Comparison of ENCODE assay signal across 2 cellular contexts in genomic region chr11:41848349-41848748, GRCh38.
TF ChIP-seq lines count a peak whose summit lies in the region.

No MANE protein-coding gene starts in this region.

TF ChIP-seq in SK-N-SH, 30 proteins besides CTCF, POLR2A, EP300 and RAD21 (continued from another document and continues in another):
- peak; percentile 35; the same call in 1 of the 2 replicates for TF ChIP-seq TCF12 (IDR thresholded peaks at IDR 0.05)
- no peak for TF ChIP-seq SIN3A (IDR thresholded peaks at IDR 0.05; ENCODE audit: borderline replicate concordance, low read depth, low read length)
- TF ChIP-seq REST (IDR thresholded peaks at IDR 0.05; ENCODE audit: low read depth, low read length): no peak
- TF ChIP-seq YY1 (IDR thresholded peaks at IDR 0.05; ENCODE audit: low read depth): no peak
- no peak for TF ChIP-seq USF2 (IDR thresholded peaks at IDR 0.05; ENCODE audit: borderline replicate concordance, low read depth, low read length)
- TF ChIP-seq RCOR1 (IDR thresholded peaks at IDR 0.05; ENCODE audit: low read length): peak; percentile 64
- TF ChIP-seq JUND (IDR thresholded peaks at IDR 0.05): no peak
- TF ChIP-seq USF1 (IDR thresholded peaks at IDR 0.05; ENCODE audit: borderline replicate concordance, low read depth): no peak
- TF ChIP-seq ELF1 (IDR thresholded peaks at IDR 0.05): no peak
- peak; percentile 49 for TF ChIP-seq CHD2 (IDR thresholded peaks at IDR 0.05; ENCODE audit: low read length, partially characterized antibody)
- no peak for TF ChIP-seq RXRA (IDR thresholded peaks at IDR 0.05; ENCODE audit: borderline replicate concordance, low read depth)
- TF ChIP-seq GABPA (IDR thresholded peaks at IDR 0.05; ENCODE audit: low read depth): no peak
- no peak for TF ChIP-seq ZBTB33 (IDR thresholded peaks at IDR 0.05; ENCODE audit: borderline replicate concordance, low read depth)
- TF ChIP-seq TAF1 (IDR thresholded peaks at IDR 0.05; ENCODE audit: borderline replicate concordance, low read depth, low read length): no peak
- TF ChIP-seq MAX (IDR thresholded peaks at IDR 0.05; ENCODE audit: low read depth): no peak
- TF ChIP-seq TEAD4 (IDR thresholded peaks at IDR 0.05; ENCODE audit: borderline replicate concordance, insufficient read depth): no peak
- TF ChIP-seq NRF1 (IDR thresholded peaks at IDR 0.05; ENCODE audit: low read depth, low read length): no peak
- TF ChIP-seq MEF2A (IDR thresholded peaks at IDR 0.05; ENCODE audit: borderline replicate concordance, low read depth): no peak
- no peak for TF ChIP-seq RFX5 (IDR thresholded peaks at IDR 0.05; ENCODE audit: low read length)
- TF ChIP-seq MXI1 (IDR thresholded peaks at IDR 0.05; ENCODE audit: low read depth, low read length): no peak
- TF ChIP-seq SMC3 (IDR thresholded peaks at IDR 0.05; ENCODE audit: low read depth, low read length): no peak
- TF ChIP-seq FOXJ3 (CRISPR knock-in tag; IDR thresholded peaks at IDR 0.05): peak; percentile 73; the same call in 1 of the 2 replicates
- TF ChIP-seq FOSL2 (IDR thresholded peaks at IDR 0.05; ENCODE audit: borderline replicate concordance, low read depth): no peak
- TF ChIP-seq PBX3 (IDR thresholded peaks at IDR 0.05): no peak

TF ChIP-seq in H1, 55 proteins besides CTCF, POLR2A, EP300 and RAD21:
- TF ChIP-seq USF2 (IDR thresholded peaks at IDR 0.05; ENCODE audit: low read length): no peak
- no peak for TF ChIP-seq SIX5 (IDR thresholded peaks at IDR 0.05; ENCODE audit: low read depth, low read length)
- TF ChIP-seq ZNF274 (IDR thresholded peaks at IDR 0.05; ENCODE audit: borderline replicate concordance, extremely low read depth, low read length): no peak
- TF ChIP-seq ASH2L (IDR thresholded peaks at IDR 0.05; ENCODE audit: low read length): no peak
- TF ChIP-seq TCF12 (IDR thresholded peaks at IDR 0.05; ENCODE audit: low read depth, low read length): no peak
- no peak for TF ChIP-seq NRF1 (IDR thresholded peaks at IDR 0.05; ENCODE audit: low read depth, low read length)
